ENCODE assay signal across 16 cellular contexts in genomic region chr19:14250870-14251269, GRCh38. TPM values are rescaled to one million over a fixed set of nuclear protein-coding genes. Genes with fewer than 3 reads are reported as not detected.
DNase-seq lines count a peak whose midpoint lies in the region; ATAC-seq and TF ChIP-seq lines count a peak whose summit lies in the region.
"Had no signal": no experiment of that assay in that cellular context is flagged by ENCODE, and none has a peak within 500 bp of the region (broad histone marks: within the 10 kb centered on the region; RNA-seq: fewer than 3 reads in every experiment).

No MANE protein-coding gene starts in this region.

- peak overlapping the region; percentile 35 to 82 (median 66) for H3K4me3 Mint-ChIP-seq in CD4-positive, alpha-beta memory T cell
- H3K4me3 Mint-ChIP-seq in IgD-negative memory B cell (peak overlapping the region in 3 of 4 donors; percentile 0 to 84 (median 47)), brain (peak overlapping the region; percentile 32 to 81 (median 65))
- peak overlapping the region in 9 of 10 donors; percentile 16 to 77 (median 71) for H3K4me3 Mint-ChIP-seq in naive thymus-derived CD8-positive, alpha-beta T cell

- H3K36me3 ChIP-seq in CD4-positive, alpha-beta memory T cell (ENCODE audit: insufficient read depth, low read length): no peaks in the 10 kb centered on the region
- no peaks in the 10 kb centered on the region for H3K36me3 ChIP-seq in PC-3 (ENCODE audit: low read depth, low read length)
- H3K36me3 ChIP-seq: adrenal gland had no signal

- CTCF ChIA-PET in CD4-positive, alpha-beta memory T cell (lab: Charles Lee; ENCODE audit: partially characterized antibody): interaction anchor here (1.0 kb wide), 1 partner anchor 30 kb away, joined by 3 read pairs; no protein-coding TSS in a partner anchor
- CTCF ChIA-PET in PC-3 (lab: Charles Lee): no interaction called here

- POLR2A ChIA-PET in CD4-positive, alpha-beta memory T cell (lab: Charles Lee; ENCODE audit: partially characterized antibody): interaction anchor here (0.7 kb wide), 2 partner anchors 52 to 96 kb away, joined by 3 read pairs; no protein-coding TSS in a partner anchor
- POLR2A ChIA-PET in naive thymus-derived CD8-positive, alpha-beta T cell (lab: Charles Lee): interaction anchor here (0.5 kb wide), 1 partner anchor 69 kb away, joined by 3 read pairs; no protein-coding TSS in a partner anchor
- POLR2A ChIA-PET in PC-3 (lab: Charles Lee; ENCODE audit: unreplicated experiment): no interaction called here

- H3K27ac Mint-ChIP-seq in CD4-positive, alpha-beta memory T cell: peak overlapping the region in 4 of 7 donors; percentile 17 to 61 (median 49)
- no peak overlapping the region for H3K27ac Mint-ChIP-seq in IgD-negative memory B cell
- H3K27ac Mint-ChIP-seq in brain: peak overlapping the region; percentile 16 to 93 (median 73)
- H3K27ac Mint-ChIP-seq in naive thymus-derived CD8-positive, alpha-beta T cell: peak overlapping the region in 6 of 10 donors; percentile 69 to 92 (median 78)

- H3K4me1 Mint-ChIP-seq in CD4-positive, alpha-beta memory T cell: peaks cover 0 to 22% (median 14%) of the 10 kb centered on the region in 4 donors
- peaks cover 0 to 4% (median 0%) of the 10 kb centered on the region in 3 donors for H3K4me1 Mint-ChIP-seq in IgD-negative memory B cell
- H3K4me1 Mint-ChIP-seq in brain: peaks cover 48% of the 10 kb centered on the region
- H3K4me1 Mint-ChIP-seq in naive thymus-derived CD8-positive, alpha-beta T cell: peaks cover 3 to 22% (median 20%) of the 10 kb centered on the region in 4 donors

- H3K9ac ChIP-seq in PC-3 (ENCODE audit: low read length): no peak overlapping the region

- peaks cover 11% of the 10 kb centered on the region for H3K4me1 ChIP-seq in CD4-positive, alpha-beta memory T cell (ENCODE audit: insufficient read depth, low read length)
- peaks cover 5% of the 10 kb centered on the region; the same call in 1 of the 2 replicates for H3K4me1 ChIP-seq in PC-3 (ENCODE audit: insufficient read depth, low read length)
- H3K4me1 ChIP-seq: adrenal gland had no signal

- H3K9me2 ChIP-seq in PC-3 (replicated peaks; ENCODE audit: low read length): no peaks in the 10 kb centered on the region

- H3K9me3 ChIP-seq in CD4-positive, alpha-beta memory T cell (ENCODE audit: control insufficient read depth in 1 of 2, low read length in 2 of 2): no peaks in the 10 kb centered on the region
- H3K9me3 ChIP-seq in PC-3 (ENCODE audit: low read length): no peaks in the 10 kb centered on the region
- H3K9me3 ChIP-seq: adrenal gland had no signal

- no peaks in the 10 kb centered on the region for H3K36me3 Mint-ChIP-seq in CD4-positive, alpha-beta memory T cell
- no peaks in the 10 kb centered on the region for H3K36me3 Mint-ChIP-seq in IgD-negative memory B cell
- no peaks in the 10 kb centered on the region for H3K36me3 Mint-ChIP-seq in brain
- H3K36me3 Mint-ChIP-seq in naive thymus-derived CD8-positive, alpha-beta T cell: no peaks in the 10 kb centered on the region
- H3K36me3 Mint-ChIP-seq: stimulated activated naive B cell treated with anti-CD40 and anti-IgM and Interleukin-4, amounts not matched to agents 10 μg/mL and 1 μg/mL and 100 μg/mL, for 72 hours had no signal

- no peak for ATAC-seq in naive thymus-derived CD8-positive, alpha-beta T cell
- ATAC-seq in GM18517 (IDR thresholded peaks at IDR 0.05; ENCODE audit: unreplicated experiment): no peak
- ATAC-seq in PC-3: no peak
- ATAC-seq: left colon; stimulated activated naive B cell treated with anti-CD40 and anti-IgM and Interleukin-4, amounts not matched to agents 10 μg/mL and 1 μg/mL and 100 μg/mL, for 72 hours had no signal

- no peak for DNase-seq in CD4-positive, alpha-beta memory T cell
- no peak for DNase-seq in naive thymus-derived CD8-positive, alpha-beta T cell
- no peak for DNase-seq in PC-3
- no peak for DNase-seq in activated CD4-positive, CD25-positive, alpha-beta regulatory T cell (lab: John Stamatoyannopoulos, UW)
- DNase-seq in stimulated activated CD4-positive, alpha-beta T cell treated with anti-CD3 and anti-CD28 coated beads, Interleukin-15, amount 100 ng/mL, for 24 hours: no peak
- DNase-seq: activated CD4-positive, alpha-beta T cell treated with anti-CD3 and anti-CD28 coated beads, Interleukin-2, amount 50 U/mL, for 1 hour; adrenal gland; GF-D8; left colon; NCI-H187 treated with DMSO at 0.1 percent for 48 hours; stimulated activated CD4-positive, alpha-beta T cell treated with anti-CD3 and anti-CD28 coated beads, Interleukin-1b, Interleukin-23, amount 100 ng/mL, for 48 hours; stimulated activated naive B cell treated with anti-CD40 and anti-IgM and Interleukin-4, amounts not matched to agents 10 μg/mL and 1 μg/mL and 100 μg/mL, for 72 hours had no signal

- no peaks in the 10 kb centered on the region for H3K79me2 ChIP-seq in PC-3 (ENCODE audit: low read length)

- H3K27me3 Mint-ChIP-seq in CD4-positive, alpha-beta memory T cell: peaks cover 0 to 1% of the 10 kb centered on the region in 2 donors
- H3K27me3 Mint-ChIP-seq in IgD-negative memory B cell (peaks cover 6% of the 10 kb centered on the region), brain (no peaks in the 10 kb centered on the region)
- H3K27me3 Mint-ChIP-seq in naive thymus-derived CD8-positive, alpha-beta T cell: peaks cover 0 to 6% (median 0%) of the 10 kb centered on the region in 5 donors

- H3K4me2 ChIP-seq in PC-3 (ENCODE audit: low read length): no peak overlapping the region

- no peak overlapping the region for H3K27ac ChIP-seq in CD4-positive, alpha-beta memory T cell (ENCODE audit: low read depth, low read length)
- no peak overlapping the region for H3K27ac ChIP-seq in PC-3 (ENCODE audit: low read length)
- H3K27ac ChIP-seq: adrenal gland, coronary artery had no signal

- no peak overlapping the region for H2AFZ ChIP-seq in PC-3 (ENCODE audit: low read length)

- no peak for TF ChIP-seq CTCF in brain (conservative IDR thresholded peaks at IDR 0.05)
- no peak for TF ChIP-seq CTCF in PC-3 (conservative IDR thresholded peaks at IDR 0.05; ENCODE audit: low read depth, low read length)

- intact Hi-C loops in CD4-positive, alpha-beta memory T cell (cut with micrococcal nuclease): no loop called here
- intact Hi-C loops in PC-3 (cut with micrococcal nuclease): no loop called here

- no peaks in the 10 kb centered on the region for H4K20me1 ChIP-seq in PC-3 (ENCODE audit: low read length)

- no TSS peak for BruUV-seq in PC-3 (replicated peaks; lab: Mats Ljungman, UMichigan)

- H3F3A ChIP-seq in PC-3 (ENCODE audit: low read length, unreplicated experiment): no peaks in the 10 kb centered on the region

- no peaks in the 10 kb centered on the region for H3K27me3 ChIP-seq in CD4-positive, alpha-beta memory T cell (ENCODE audit: insufficient read depth, low read length)
- H3K27me3 ChIP-seq in PC-3 (ENCODE audit: low read length): no peaks in the 10 kb centered on the region
- H3K27me3 ChIP-seq: adrenal gland had no signal

- no peaks in the 10 kb centered on the region for H3K9me3 Mint-ChIP-seq in CD4-positive, alpha-beta memory T cell
- H3K9me3 Mint-ChIP-seq in IgD-negative memory B cell: no peaks in the 10 kb centered on the region
- peaks cover 0 to 8% (median 0%) of the 10 kb centered on the region in 5 experiments for H3K9me3 Mint-ChIP-seq in brain
- no peaks in the 10 kb centered on the region for H3K9me3 Mint-ChIP-seq in naive thymus-derived CD8-positive, alpha-beta T cell
- H3K9me3 Mint-ChIP-seq: stimulated activated naive B cell treated with anti-CD40 and anti-IgM and Interleukin-4, amounts not matched to agents 10 μg/mL and 1 μg/mL and 100 μg/mL, for 72 hours had no signal

- H3K4me3 ChIP-seq in CD4-positive, alpha-beta memory T cell (ENCODE audit: low read length in 2 of 2): no peak overlapping the region
- no peak overlapping the region for H3K4me3 ChIP-seq in PC-3 (ENCODE audit: low read length)
- H3K4me3 ChIP-seq: adrenal gland, coronary artery had no signal

RNA-seq across cellular contexts. Expression of gene ADGRL1, which starts 44.9 kb away (rescaled TPM):
- total RNA-seq in CD4-positive, alpha-beta memory T cell: 10 to 100 TPM; 19.3 to 22.0 TPM
- 1 to 10 TPM in 1 of 2 donors, under 1 TPM in 1; 0.55 to 1.3 TPM for polyA plus RNA-seq in CD4-positive, alpha-beta memory T cell
- 0.11 TPM for polyA plus RNA-seq in IgD-negative memory B cell
- 78.5 TPM for polyA plus RNA-seq in brain (ENCODE audit: insufficient read depth, low read depth, low replicate concordance)
- 10 to 100 TPM; 24.8 to 28.0 TPM for total RNA-seq in naive thymus-derived CD8-positive, alpha-beta T cell
- polyA plus RNA-seq in naive thymus-derived CD8-positive, alpha-beta T cell: under 1 TPM; 0.29 to 0.96 (median 0.51) TPM
- total RNA-seq in PC-3 (2014; rRNA removed): 37.2 and 39.3 TPM in 2 replicates

Comparison
In these comparisons a context has a peak if more than half of its experiments do, and no peak if none do; other contexts are left out.
1. H3K27ac Mint-ChIP-seq: peak in CD4-positive, alpha-beta memory T cell (4 of 7), brain (5 of 5) and naive thymus-derived CD8-positive, alpha-beta T cell (6 of 10); none in IgD-negative memory B cell (0 of 3).
2. RNA of gene ADGRL1, which starts 44.9 kb away (polyA plus RNA-seq): 78.5 TPM in brain (single experiment); 0.55 to 1.3 TPM in CD4-positive, alpha-beta memory T cell, 0.29 to 0.96 TPM in naive thymus-derived CD8-positive, alpha-beta T cell and 0.11 TPM in IgD-negative memory B cell (single experiment); every median in the first group is over 10 times any median in the second.
3. Peak in every context shown above with its lines, with median percentiles within 50 percentile points of each other: H3K4me3 Mint-ChIP-seq.